10 cellular contexts compared by ENCODE assay signal in the genomic region with DNA sequence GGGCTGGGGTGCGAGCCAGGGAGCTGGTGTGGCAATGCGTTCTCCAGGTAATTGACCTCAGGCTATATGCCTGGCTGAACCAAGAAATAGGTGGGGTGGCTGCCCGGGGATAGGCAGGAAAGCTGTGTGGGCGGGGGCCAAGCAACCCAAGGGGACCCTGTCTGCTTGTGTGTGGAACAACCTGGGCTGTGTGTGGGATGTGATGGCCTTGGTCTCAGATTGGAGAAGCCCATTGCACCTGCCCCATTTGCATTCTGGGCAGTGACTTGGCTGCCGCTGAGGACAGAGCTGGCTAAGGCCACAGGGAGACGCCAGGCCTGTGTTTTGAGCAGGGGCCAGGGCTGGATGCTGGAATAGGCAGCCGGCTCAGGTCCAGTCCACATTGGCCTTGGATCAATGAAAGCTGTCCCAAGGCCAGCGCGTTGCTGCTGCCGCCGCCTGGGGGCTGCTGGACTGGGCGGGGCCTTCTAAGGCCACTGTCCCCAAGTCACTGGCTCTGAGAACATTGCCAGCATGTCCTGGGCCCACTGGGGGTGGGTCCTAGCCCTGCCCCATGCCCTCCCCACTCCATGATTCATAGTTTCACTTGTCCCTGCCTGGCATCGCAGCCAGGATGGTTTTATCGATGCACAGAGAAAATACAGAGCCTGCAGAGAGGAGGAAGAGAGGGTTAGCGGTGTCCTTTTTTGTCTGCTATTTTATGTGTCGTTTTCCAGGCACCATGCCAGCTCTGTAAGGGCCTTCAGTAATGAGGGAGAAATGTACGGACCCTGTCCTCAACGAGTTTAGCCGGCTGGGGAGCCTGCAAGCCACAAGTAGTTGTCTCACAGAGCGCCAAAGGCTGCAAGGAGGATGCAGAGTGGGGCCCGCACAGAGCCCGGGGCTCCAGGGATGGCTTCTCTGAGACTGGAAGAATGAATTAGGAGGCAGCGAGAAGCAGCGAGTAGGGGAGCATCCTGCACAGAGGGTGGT. TPM values are rescaled to one million over a fixed set of nuclear protein-coding genes. Genes with fewer than 3 reads are reported as not detected.
A peak's percentile ranks its signal among the peaks of the same experiment; 100 is the strongest.
DNase-seq lines count a peak whose midpoint lies in the region; ATAC-seq, FAIRE-seq and TF ChIP-seq lines count a peak whose summit lies in the region.
"Had no signal": no experiment of that assay in that cellular context is flagged by ENCODE, and none has a peak within 500 bp of the region (broad histone marks: within the 10 kb centered on the region; RNA-seq: fewer than 3 reads in every experiment).

No MANE protein-coding gene starts in this region.

- H3K27ac ChIP-seq in psoas muscle = no peak overlapping the region

- intact Hi-C loops in left cardiac atrium (cut with DNase I) (loop anchor here in 1 of 2 donors (10.0 kb wide), 1 partner anchor 213 kb away; no protein-coding TSS in a partner anchor), psoas muscle (cut with DNase I) (loop anchor here (5.0 to 10.0 kb wide), 3 partner anchors 63 to 215 kb away; no protein-coding TSS in a partner anchor)

- ATAC-seq in SK-N-SH treated with all-trans-retinoic acid at 6 μM for 48 hours (peak; percentile 62), left cardiac atrium (peak; percentile 88 to 95), psoas muscle (peak; percentile 88 to 94 (median 91))
- ATAC-seq: natural killer cell had no signal

- H3K4me1 ChIP-seq in psoas muscle = no peaks in the 10 kb centered on the region

- no peaks in the 10 kb centered on the region for H3K27me3 ChIP-seq in psoas muscle (ENCODE audit: insufficient read depth in 3 of 3, low read length in 2 of 3)

- peak overlapping the region; percentile 41 for H3K4me3 ChIP-seq in psoas muscle

- WGBS in psoas muscle, 3 donors = 24 to 28% (median 25%) methylated on average over 19 to 24 of the region's 24 CpGs

- TF ChIP-seq CTCF in psoas muscle (IDR thresholded peaks at IDR 0.05) = peak; percentile 18

- no peaks in the 10 kb centered on the region for H3K36me3 ChIP-seq in psoas muscle (ENCODE audit: insufficient read depth in 1 of 2, low read depth in 1 of 2)

- TF ChIP-seq POLR2A in GM12892 (IDR thresholded peaks at IDR 0.05; ENCODE audit: low read depth, low read length) = no peak

- no peaks in the 10 kb centered on the region for H3K9me3 ChIP-seq in psoas muscle

- no peak for FAIRE-seq in GM12892 (lab: Jason Lieb, UNC)

- peak; percentile 4 for DNase-seq in HT-29 (ENCODE audit: low spot score)
- DNase-seq in left cardiac atrium = peak; percentile 78
- peak; percentile 71 to 75 for DNase-seq in psoas muscle
- no peak for DNase-seq in GM12892 (ENCODE audit: insufficient read length)
- no peak for DNase-seq in hepatic stellate cell (ENCODE audit: low spot score)
- no peak for DNase-seq in epidermal melanocyte (ENCODE audit: insufficient read length, low spot score)
- DNase-seq in kidney glomerular epithelial cell (lab: John Stamatoyannopoulos, UW) = no peak
- DNase-seq: DMS53, natural killer cell had no signal

TF ChIP-seq in SK-N-SH treated with all-trans-retinoic acid at 6 μM for 48 hours, 23 proteins besides CTCF, POLR2A, EP300 and RAD21:
- TF ChIP-seq, protein P1, sequence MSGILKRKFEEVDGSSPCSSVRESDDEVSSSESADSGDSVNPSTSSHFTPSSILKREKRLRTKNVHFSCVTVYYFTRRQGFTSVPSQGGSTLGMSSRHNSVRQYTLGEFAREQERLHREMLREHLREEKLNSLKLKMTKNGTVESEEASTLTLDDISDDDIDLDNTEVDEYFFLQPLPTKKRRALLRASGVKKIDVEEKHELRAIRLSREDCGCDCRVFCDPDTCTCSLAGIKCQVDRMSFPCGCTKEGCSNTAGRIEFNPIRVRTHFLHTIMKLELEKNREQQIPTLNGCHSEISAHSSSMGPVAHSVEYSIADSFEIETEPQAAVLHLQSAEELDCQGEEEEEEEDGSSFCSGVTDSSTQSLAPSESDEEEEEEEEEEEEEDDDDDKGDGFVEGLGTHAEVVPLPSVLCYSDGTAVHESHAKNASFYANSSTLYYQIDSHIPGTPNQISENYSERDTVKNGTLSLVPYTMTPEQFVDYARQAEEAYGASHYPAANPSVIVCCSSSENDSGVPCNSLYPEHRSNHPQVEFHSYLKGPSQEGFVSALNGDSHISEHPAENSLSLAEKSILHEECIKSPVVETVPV (CRISPR knock-in tag; IDR thresholded peaks at IDR 0.05) = no peak
- TF ChIP-seq BACH2 (CRISPR knock-in tag; IDR thresholded peaks at IDR 0.05; ENCODE audit: borderline replicate concordance) = no peak
- TF ChIP-seq, protein P2, sequence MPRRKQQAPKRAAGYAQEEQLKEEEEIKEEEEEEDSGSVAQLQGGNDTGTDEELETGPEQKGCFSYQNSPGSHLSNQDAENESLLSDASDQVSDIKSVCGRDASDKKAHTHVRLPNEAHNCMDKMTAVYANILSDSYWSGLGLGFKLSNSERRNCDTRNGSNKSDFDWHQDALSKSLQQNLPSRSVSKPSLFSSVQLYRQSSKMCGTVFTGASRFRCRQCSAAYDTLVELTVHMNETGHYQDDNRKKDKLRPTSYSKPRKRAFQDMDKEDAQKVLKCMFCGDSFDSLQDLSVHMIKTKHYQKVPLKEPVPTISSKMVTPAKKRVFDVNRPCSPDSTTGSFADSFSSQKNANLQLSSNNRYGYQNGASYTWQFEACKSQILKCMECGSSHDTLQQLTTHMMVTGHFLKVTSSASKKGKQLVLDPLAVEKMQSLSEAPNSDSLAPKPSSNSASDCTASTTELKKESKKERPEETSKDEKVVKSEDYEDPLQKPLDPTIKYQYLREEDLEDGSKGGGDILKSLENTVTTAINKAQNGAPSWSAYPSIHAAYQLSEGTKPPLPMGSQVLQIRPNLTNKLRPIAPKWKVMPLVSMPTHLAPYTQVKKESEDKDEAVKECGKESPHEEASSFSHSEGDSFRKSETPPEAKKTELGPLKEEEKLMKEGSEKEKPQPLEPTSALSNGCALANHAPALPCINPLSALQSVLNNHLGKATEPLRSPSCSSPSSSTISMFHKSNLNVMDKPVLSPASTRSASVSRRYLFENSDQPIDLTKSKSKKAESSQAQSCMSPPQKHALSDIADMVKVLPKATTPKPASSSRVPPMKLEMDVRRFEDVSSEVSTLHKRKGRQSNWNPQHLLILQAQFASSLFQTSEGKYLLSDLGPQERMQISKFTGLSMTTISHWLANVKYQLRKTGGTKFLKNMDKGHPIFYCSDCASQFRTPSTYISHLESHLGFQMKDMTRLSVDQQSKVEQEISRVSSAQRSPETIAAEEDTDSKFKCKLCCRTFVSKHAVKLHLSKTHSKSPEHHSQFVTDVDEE (CRISPR knock-in tag; IDR thresholded peaks at IDR 0.05) = no peak

RNA-seq across cellular contexts. Expression of gene NKD1, which starts 43.9 kb away (rescaled TPM):
- total RNA-seq in HT-29 (2014; rRNA removed; shearing (Covaris generic)) = 0.10 and 0.13 TPM in 2 replicates
- total RNA-seq in left cardiac atrium (1 to 10 TPM; 1.0 to 1.9 TPM), psoas muscle (under 1 TPM; 0.22 to 0.45 (median 0.34) TPM)
- polyA plus RNA-seq in psoas muscle = under 1 TPM; 0.04 to 0.16 (median 0.08) TPM
- 0.13 TPM for polyA plus RNA-seq in GM12892 (2012; ENCODE audit: missing spikeins)

Comparison
In these comparisons a context has a peak if more than half of its experiments do, and no peak if none do; other contexts are left out.
1. DNase-seq: peak in HT-29 (single experiment), left cardiac atrium (single experiment) and psoas muscle (2 of 2); none in GM12892 (single experiment), hepatic stellate cell (single experiment), epidermal melanocyte (single experiment) and kidney glomerular epithelial cell (single experiment).
2. Peak in every context shown above with its lines, with median percentiles within 50 percentile points of each other: ATAC-seq.